ENCODE assay signal across 8 cellular contexts in the genomic region with DNA sequence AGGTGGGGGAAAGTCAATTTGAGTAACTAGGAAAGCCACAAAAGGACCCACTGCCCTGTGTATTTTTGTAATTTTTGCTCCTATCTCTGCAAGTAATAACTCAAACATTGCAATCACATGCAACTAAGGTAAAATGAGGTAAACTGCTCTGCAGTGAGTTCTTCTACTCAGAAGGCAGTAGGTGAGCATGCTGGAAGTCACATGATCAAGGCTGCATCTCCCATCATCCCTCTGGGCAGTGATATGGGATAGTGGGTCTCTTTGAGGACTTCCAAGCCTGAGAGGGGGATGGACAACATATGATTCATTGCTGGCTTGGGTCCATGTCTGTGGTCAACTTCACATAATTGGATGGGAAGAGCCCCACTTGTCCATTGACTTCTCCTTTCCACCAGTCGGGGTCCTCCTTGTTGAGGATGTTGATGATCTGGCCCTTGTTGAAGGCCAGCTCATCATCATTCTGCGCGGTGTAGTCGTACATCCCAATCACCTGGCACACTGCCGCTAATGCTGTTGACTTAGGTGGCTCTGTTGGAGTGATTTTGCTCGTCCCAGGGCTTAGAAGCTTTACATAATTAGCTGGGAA.
DNase-seq lines count a peak whose midpoint lies in the region; ATAC-seq, FAIRE-seq and TF ChIP-seq lines count a peak whose summit lies in the region.
"Not testable (repeated sequence)": the region's sequence is repeated elsewhere in the genome, so short reads cannot be mapped to it uniquely, and the experiment has no call there.

No MANE protein-coding gene starts in this region.

- H3K27ac ChIP-seq in SJSA1; fibroblast of lung (ENCODE audit: insufficient read depth, low read length): not testable (repeated sequence)
- peak overlapping the region in 2 of 4 donors; percentile 19 to 72 for H3K27ac ChIP-seq in pancreas

- H3K9ac ChIP-seq in fibroblast of lung (ENCODE audit: insufficient read depth, low read length): not testable (repeated sequence)

- not testable (repeated sequence) for H3K36me3 ChIP-seq in SJSA1; fibroblast of lung (ENCODE audit: control insufficient read depth, insufficient read depth, low read length); pancreas

- intact Hi-C loops in pancreas (cut with DNase I): not testable (repeated sequence)

- H4K20me1 ChIP-seq in fibroblast of lung (ENCODE audit: control insufficient read depth, extremely low read depth, insufficient read depth, low read length): not testable (repeated sequence)

- H3K4me2 ChIP-seq in fibroblast of lung (ENCODE audit: extremely low read depth, insufficient read depth, low read length): not testable (repeated sequence)

- H3K9me3 ChIP-seq in SJSA1 (replicated peaks); fibroblast of lung (ENCODE audit: control insufficient read depth, insufficient read depth, low read depth, low read length); pancreas: not testable (repeated sequence)

- FAIRE-seq in H54 (lab: Jason Lieb, UNC): peak; percentile 36
- not testable (repeated sequence) for FAIRE-seq in pancreas (lab: Jason Lieb, UNC)

- H3K4me3 ChIP-seq in SJSA1; fibroblast of lung (replicated peaks in 1 of 4; ENCODE audit: control extremely low read depth in 1 of 4, insufficient read depth in 1 of 4, low read depth in 3 of 4, low read length in 4 of 4); pancreas: not testable (repeated sequence)

- not testable (repeated sequence) for H3K27me3 ChIP-seq in SJSA1 (replicated peaks); fibroblast of lung (ENCODE audit: control insufficient read depth, insufficient read depth, low read length); pancreas

- H2AFZ ChIP-seq in fibroblast of lung (ENCODE audit: low read length): not testable (repeated sequence)

- not testable (repeated sequence) for TF ChIP-seq POLR2A in H54 (IDR thresholded peaks at IDR 0.05; ENCODE audit: low read depth, low read length)

- DNase-seq in A172 (ENCODE audit: low spot score): peak; percentile 86
- not testable (repeated sequence) for DNase-seq in H54 (ENCODE audit: insufficient read length, low spot score); pancreas
- DNase-seq in NCI-H1092 treated with DMSO at 0.1 percent for 48 hours (lab: John Stamatoyannopoulos, UW): peak; percentile 87
- peak; percentile 48 for DNase-seq in NCI-H748 (lab: John Stamatoyannopoulos, UW; ENCODE audit: unreplicated experiment)
- DNase-seq in SJSA1 (ENCODE audit: low read depth in 1 of 2, low spot score in 2 of 2): peak; percentile 43 to 55
- DNase-seq in astrocyte of the hippocampus (ENCODE audit: low read depth, low spot score): peak; percentile 42
- peak; percentile 15 to 66 for DNase-seq in fibroblast of lung (ENCODE audit: low read depth in 2 of 2)

- ATAC-seq in pancreas: peak in 3 of 4 donors; percentile 9 to 23 (median 19)

- not testable (repeated sequence) for TF ChIP-seq CTCF in fibroblast of lung (conservative IDR thresholded peaks at IDR 0.05 in 1 of 2, IDR thresholded peaks at IDR 0.05 in 1 of 2; ENCODE audit: low read depth in 1 of 2, low read length in 2 of 2); pancreas (IDR thresholded peaks at IDR 0.05)

- H3K79me2 ChIP-seq in fibroblast of lung (ENCODE audit: control insufficient read depth, insufficient read depth, low read length): not testable (repeated sequence)

- H3K4me1 ChIP-seq in SJSA1 (replicated peaks); fibroblast of lung (ENCODE audit: control insufficient read depth, extremely low read depth, insufficient read depth, low read length); pancreas: not testable (repeated sequence)

- 73% methylated on average over 6 of the region's 6 CpGs for WGBS in pancreas, 2 donors
